ENCODE assay signal across 22 cellular contexts in genomic region chr11:1729692-1730011, GRCh38. TPM values are rescaled to one million over a fixed set of nuclear protein-coding genes. Genes with fewer than 3 reads are reported as not detected.
DNase-seq lines count a peak whose midpoint lies in the region; ATAC-seq and TF ChIP-seq lines count a peak whose summit lies in the region.
"Had no signal": no experiment of that assay in that cellular context is flagged by ENCODE, and none has a peak within 500 bp of the region (broad histone marks: within the 10 kb centered on the region; RNA-seq: fewer than 3 reads in every experiment).

No MANE protein-coding gene starts in this region.

- DNase-seq in stimulated activated naive CD8-positive, alpha-beta T cell treated with anti-CD3 and anti-CD28 coated beads, Interleukin-15, Interleukin-2, amounts not matched to agents 100 U/mL and 50 U/mL, for 24 hours, result no peak
- DNase-seq in OCI-LY7 (ENCODE audit: low spot score) (no peak), Ammon's horn (ENCODE audit: low spot score) (no peak)
- DNase-seq in stimulated activated naive CD8-positive, alpha-beta T cell treated with anti-CD3 and anti-CD28 coated beads, Interleukin-15, amount 100 ng/mL, for 72 hours, result no peak
- DNase-seq: caudate nucleus, dermis blood vessel endothelial cell, glutamatergic neuron, KG1, NCI-H1694, psoas muscle had no signal

- H3K36me3 ChIP-seq in OCI-LY7 (ENCODE audit: insufficient read depth, low read length), result no peaks in the 10 kb centered on the region

- H3K4me2 ChIP-seq in OCI-LY7 (ENCODE audit: low read length), result peak overlapping the region; percentile 22; the same call in 1 of the 2 replicates

- no peaks in the 10 kb centered on the region for H3K9me3 ChIP-seq in OCI-LY7 (ENCODE audit: low read length)
- H3K9me3 ChIP-seq: psoas muscle had no signal

- no peak overlapping the region for H3K27ac ChIP-seq in OCI-LY7 (ENCODE audit: low read depth, low read length, poor library complexity, severe bottlenecking)
- H3K27ac ChIP-seq: C4-2B, psoas muscle had no signal

- H3K4me3 ChIP-seq in OCI-LY7 (ENCODE audit: low read depth, low read length, poor library complexity, severe bottlenecking), result no peak overlapping the region
- H3K4me3 ChIP-seq: psoas muscle had no signal

- H3K4me1 Mint-ChIP-seq in stimulated activated naive CD8-positive, alpha-beta T cell treated with anti-CD3 and anti-CD28 coated beads, Interleukin-15, Interleukin-2, amounts not matched to agents 100 ng/mL and 50 ng/mL, for 24 hours (ENCODE audit: low read depth), result peaks cover 65% of the 10 kb centered on the region
- H3K4me1 Mint-ChIP-seq in stimulated activated naive CD8-positive, alpha-beta T cell treated with anti-CD3 and anti-CD28 coated beads, Interleukin-15, amount 100 ng/mL, for 72 hours, result peaks cover 75% of the 10 kb centered on the region

- no peak for ATAC-seq in stimulated activated naive CD8-positive, alpha-beta T cell treated with anti-CD3 and anti-CD28 coated beads, Interleukin-15, Interleukin-2, amounts not matched to agents 100 U/mL and 50 U/mL, for 24 hours
- ATAC-seq in esophagus mucosa (peak; percentile 11), HG03520 (IDR thresholded peaks at IDR 0.05; ENCODE audit: unreplicated experiment) (no peak), HG02938 (IDR thresholded peaks at IDR 0.05; ENCODE audit: unreplicated experiment) (no peak)
- ATAC-seq in stimulated activated naive CD8-positive, alpha-beta T cell treated with anti-CD3 and anti-CD28 coated beads, Interleukin-15, amount 100 ng/mL, for 72 hours, result no peak
- ATAC-seq: psoas muscle had no signal

- no peaks in the 10 kb centered on the region for H3K79me2 ChIP-seq in OCI-LY7 (ENCODE audit: insufficient read depth, low read depth, low read length)

- peaks cover 13% of the 10 kb centered on the region for H3K4me1 ChIP-seq in OCI-LY7 (ENCODE audit: insufficient read depth, low read length, poor library complexity, severe bottlenecking)
- H3K4me1 ChIP-seq: psoas muscle had no signal

- peaks cover 9% of the 10 kb centered on the region for H3K27me3 Mint-ChIP-seq in stimulated activated naive CD8-positive, alpha-beta T cell treated with anti-CD3 and anti-CD28 coated beads, Interleukin-15, Interleukin-2, amounts not matched to agents 100 ng/mL and 50 ng/mL, for 24 hours
- peaks cover 9% of the 10 kb centered on the region for H3K27me3 Mint-ChIP-seq in stimulated activated naive CD8-positive, alpha-beta T cell treated with anti-CD3 and anti-CD28 coated beads, Interleukin-15, amount 100 ng/mL, for 72 hours

- POLR2A ChIA-PET in OCI-LY7 (lab: Charles Lee), result interaction anchor here (0.6 kb wide), 1 partner anchor 515 kb away, joined by 3 read pairs; no protein-coding TSS in a partner anchor

- H4K20me1 ChIP-seq in OCI-LY7 (ENCODE audit: insufficient read depth, low read length), result no peaks in the 10 kb centered on the region

- CTCF ChIA-PET in OCI-LY7 (lab: Charles Lee; ENCODE audit: unreplicated experiment), result no interaction called here

- TF ChIP-seq CTCF in OCI-LY7 (conservative IDR thresholded peaks at IDR 0.05; ENCODE audit: low read length), result no peak

- peaks cover 9% of the 10 kb centered on the region for H3K9me3 Mint-ChIP-seq in stimulated activated naive CD8-positive, alpha-beta T cell treated with anti-CD3 and anti-CD28 coated beads, Interleukin-15, Interleukin-2, amounts not matched to agents 100 ng/mL and 50 ng/mL, for 24 hours
- peaks cover 7 to 9% of the 10 kb centered on the region in 2 donors for H3K9me3 Mint-ChIP-seq in stimulated activated naive CD8-positive, alpha-beta T cell treated with anti-CD3 and anti-CD28 coated beads, Interleukin-15, amount 100 ng/mL, for 72 hours
- H3K9me3 Mint-ChIP-seq: activated naive CD4-positive, alpha-beta T cell treated with anti-CD3 and anti-CD28 coated beads, Interleukin-2, amount 50 U/mL, for 24 hours had no signal

- no peaks in the 10 kb centered on the region for H3K9me2 ChIP-seq in OCI-LY7 (ENCODE audit: insufficient read depth, low read length)

- H3K27ac Mint-ChIP-seq in stimulated activated naive CD8-positive, alpha-beta T cell treated with anti-CD3 and anti-CD28 coated beads, Interleukin-15, Interleukin-2, amounts not matched to agents 100 ng/mL and 50 ng/mL, for 24 hours, result peak overlapping the region; percentile 85
- H3K27ac Mint-ChIP-seq in stimulated activated naive CD8-positive, alpha-beta T cell treated with anti-CD3 and anti-CD28 coated beads, Interleukin-15, amount 100 ng/mL, for 72 hours, result peak overlapping the region; percentile 37 to 88
- H3K27ac Mint-ChIP-seq: activated naive CD4-positive, alpha-beta T cell treated with anti-CD3 and anti-CD28 coated beads, Interleukin-2, amount 50 U/mL, for 24 hours had no signal

- intact Hi-C loops in OCI-LY7 (cut with micrococcal nuclease; ENCODE audit: unreplicated experiment), result no loop called here

- peak overlapping the region; percentile 58 for H3K4me3 Mint-ChIP-seq in stimulated activated naive CD8-positive, alpha-beta T cell treated with anti-CD3 and anti-CD28 coated beads, Interleukin-15, Interleukin-2, amounts not matched to agents 100 ng/mL and 50 ng/mL, for 24 hours
- peak overlapping the region; percentile 56 to 68 for H3K4me3 Mint-ChIP-seq in stimulated activated naive CD8-positive, alpha-beta T cell treated with anti-CD3 and anti-CD28 coated beads, Interleukin-15, amount 100 ng/mL, for 72 hours

- no peaks in the 10 kb centered on the region for H3K36me3 Mint-ChIP-seq in stimulated activated naive CD8-positive, alpha-beta T cell treated with anti-CD3 and anti-CD28 coated beads, Interleukin-15, Interleukin-2, amounts not matched to agents 100 ng/mL and 50 ng/mL, for 24 hours (ENCODE audit: low read depth)
- H3K36me3 Mint-ChIP-seq: activated naive CD4-positive, alpha-beta T cell treated with anti-CD3 and anti-CD28 coated beads, Interleukin-2, amount 50 U/mL, for 24 hours had no signal

- H2AFZ ChIP-seq in OCI-LY7 (ENCODE audit: low read length), result 0 out of 2 replicates have a peak overlapping the region, but pooled peaks have one; percentile 29

- BruUV-seq in OCI-LY7 (replicated peaks; lab: Mats Ljungman, UMichigan), result no TSS peak

RNA-seq across cellular contexts. Expression of gene IFITM10, which starts 20.7 kb away (rescaled TPM):
- total RNA-seq in OCI-LY7 (2014; rRNA removed; shearing (Covaris generic)), result 0.05 and 0.38 TPM in 2 replicates
- total RNA-seq in OCI-LY7 (2022) (0.30 and 1.2 TPM in 2 replicates), esophagus mucosa (0.96 TPM)
- total RNA-seq: SK-MEL-5 had no signal

RNA-seq across cellular contexts. Expression of gene KRTAP5-6, which starts 32.7 kb away (rescaled TPM):
- total RNA-seq in OCI-LY7 (2014; rRNA removed; shearing (Covaris generic)), result not detected in 2 replicates
- not detected in 2 replicates for total RNA-seq in OCI-LY7 (2022)
- total RNA-seq in esophagus mucosa, result not detected
- total RNA-seq: A172; astrocyte; dermis blood vessel endothelial cell; lung microvascular endothelial cell; psoas muscle; SK-MEL-5; T-helper 1 cell treated with Interleukin-12 subunit alpha and Interleukin-12 subunit beta and Interleukin-4 antibody, amounts not matched to agents 30 ng/mL and 1 ng/mL, for 36 hours; urinary bladder had no signal

RNA-seq across cellular contexts. Expression of gene CTSD, which starts 34.1 kb away (rescaled TPM):
- 27.7 and 31.7 TPM in 2 replicates for total RNA-seq in OCI-LY7 (2014; rRNA removed; shearing (Covaris generic))
- total RNA-seq in OCI-LY7 (2022) (35.5 and 44.1 TPM in 2 replicates), esophagus mucosa (583 TPM)

Comparison
In these comparisons a context has a peak if more than half of its experiments do, and no peak if none do; other contexts are left out.
1. RNA of gene CTSD, which starts 34.1 kb away (total RNA-seq): 583 TPM in esophagus mucosa (single experiment); 27.7 to 44.1 TPM in OCI-LY7; every median in the first group is over 10 times any median in the second.